23 cellular contexts compared by ENCODE assay signal in genomic region chr2:44801289-44801675, GRCh38.
DNase-seq lines count a peak whose midpoint lies in the region; ATAC-seq and TF ChIP-seq lines count a peak whose summit lies in the region.
"Had no signal": no experiment of that assay in that cellular context is flagged by ENCODE, and none has a peak within 500 bp of the region (broad histone marks: within the 10 kb centered on the region; RNA-seq: fewer than 3 reads in every experiment).

No MANE protein-coding gene starts in this region.

- H3K36me3 ChIP-seq in ectodermal cell (ENCODE audit: control insufficient read depth, insufficient read depth, low read length) = no peaks in the 10 kb centered on the region
- no peaks in the 10 kb centered on the region for H3K36me3 ChIP-seq in MG63
- H3K36me3 ChIP-seq: esophagus squamous epithelium, thoracic aorta had no signal

- H3K4me1 Mint-ChIP-seq in naive B cell = peaks cover 23 to 44% (median 36%) of the 10 kb centered on the region in 3 donors
- H3K4me1 Mint-ChIP-seq in type B pancreatic cell (ENCODE audit: unreplicated experiment) = peaks cover 4% of the 10 kb centered on the region

- 19% methylated on average over 16 of the region's 16 CpGs for WGBS in right cardiac atrium
- WGBS in ectodermal cell, 2 experiments = 1% methylated on average over 16 of the region's 16 CpGs

- peaks cover 72 to 80% (median 79%) of the 10 kb centered on the region in 3 donors for H3K27me3 Mint-ChIP-seq in naive B cell
- H3K27me3 Mint-ChIP-seq in type B pancreatic cell = peaks cover 91% of the 10 kb centered on the region

- peak overlapping the region; percentile 17 for H3K4me3 ChIP-seq in right cardiac atrium (ENCODE audit: low read length)
- H3K4me3 ChIP-seq in ectodermal cell (ENCODE audit: insufficient read depth, low read depth, low read length) = peak overlapping the region; percentile 13
- H3K4me3 ChIP-seq in MG63 = no peak overlapping the region

- DNase-seq in right cardiac atrium (no peak), Right ventricle myocardium inferior (ENCODE audit: missing footprints) (no peak), naive B cell (no peak), type B pancreatic cell (ENCODE audit: extremely low spot score, unreplicated experiment) (no peak), kidney glomerular epithelial cell (lab: John Stamatoyannopoulos, UW) (no peak), MG63 (no peak)
- DNase-seq: activated CD4-positive, CD25-positive, alpha-beta regulatory T cell treated with anti-CD3 and anti-CD28 coated beads, Interleukin-2, amount 50 U/mL, for 72 hours; activated effector memory CD4-positive, alpha-beta T cell treated with Interleukin-2 at 50 U/mL for 16 hours; anterior cingulate cortex; central memory CD4-positive, alpha-beta T cell; esophagus squamous epithelium; mammary epithelial cell; natural killer cell; NCI-H187; NK-92 treated with Interleukin-12 subunit alpha and Interleukin-12 subunit beta, amount 100 ng/mL, for 24 hours; posterior cingulate gyrus; SK-N-SH; stimulated activated CD4-positive, alpha-beta T cell treated with anti-CD3 and anti-CD28 coated beads, Interleukin-4, amount 100 ng/mL, for 24 hours; T1000 had no signal

- ATAC-seq in right cardiac atrium (no peak), Right ventricle myocardium inferior (no peak), naive B cell (ENCODE audit: low read depth in 2 of 2) (peak in 1 of 2 donors; percentile 32), HG02759 (IDR thresholded peaks at IDR 0.05; ENCODE audit: unreplicated experiment) (no peak)
- ATAC-seq: natural killer cell had no signal

- peaks cover 2% of the 10 kb centered on the region for H3K27me3 ChIP-seq in right cardiac atrium (ENCODE audit: control insufficient read depth, insufficient read depth)
- H3K27me3 ChIP-seq in ectodermal cell (ENCODE audit: control insufficient read depth, insufficient read depth, low read length, poor library complexity, severe bottlenecking) = peaks cover 98% of the 10 kb centered on the region
- peaks cover 16% of the 10 kb centered on the region for H3K27me3 ChIP-seq in MG63

- H3K36me3 Mint-ChIP-seq in naive B cell = peaks cover 0 to 2% of the 10 kb centered on the region in 2 donors
- no peaks in the 10 kb centered on the region for H3K36me3 Mint-ChIP-seq in type B pancreatic cell
- H3K36me3 Mint-ChIP-seq: natural killer cell had no signal

- intact Hi-C loops in right cardiac atrium (cut with DNase I) (no loop called here), Right ventricle myocardium inferior (cut with DNase I) (no loop called here)

- H3K4me1 ChIP-seq in right cardiac atrium (ENCODE audit: control insufficient read depth, insufficient read depth, low read length) (peaks cover 2% of the 10 kb centered on the region), ectodermal cell (ENCODE audit: control insufficient read depth, insufficient read depth, low read length) (peaks cover 30% of the 10 kb centered on the region)

- TF ChIP-seq CTCF in type B pancreatic cell (conservative IDR thresholded peaks at IDR 0.05) = no peak

- no peak overlapping the region for H3K27ac ChIP-seq in right cardiac atrium (ENCODE audit: low read length)
- no peak overlapping the region for H3K27ac ChIP-seq in ectodermal cell (ENCODE audit: insufficient read depth, low read depth, low read length, poor library complexity, severe bottlenecking)
- H3K27ac ChIP-seq: esophagus squamous epithelium, skin epidermis, thoracic aorta had no signal

- peak overlapping the region in 2 of 6 donors; percentile 34 to 63 for H3K27ac Mint-ChIP-seq in naive B cell
- no peak overlapping the region for H3K27ac Mint-ChIP-seq in type B pancreatic cell
- H3K27ac Mint-ChIP-seq: natural killer cell had no signal

- H3K9me3 Mint-ChIP-seq in naive B cell (peaks cover 0 to 2% (median under 1%) of the 10 kb centered on the region in 7 donors), type B pancreatic cell (no peaks in the 10 kb centered on the region)
- H3K9me3 Mint-ChIP-seq: natural killer cell had no signal

- H3K9me3 ChIP-seq in right cardiac atrium (ENCODE audit: control insufficient read depth, low read length) (no peaks in the 10 kb centered on the region), ectodermal cell (ENCODE audit: control insufficient read depth, low read length) (no peaks in the 10 kb centered on the region), MG63 (no peaks in the 10 kb centered on the region)
- H3K9me3 ChIP-seq: esophagus squamous epithelium, SK-N-SH, thoracic aorta had no signal

- H3K4me3 Mint-ChIP-seq in naive B cell (peak overlapping the region; percentile 76 to 90 (median 86)), type B pancreatic cell (peak overlapping the region; percentile 36)
